In genomic region chr1:240192851-240193250, GRCh38 we compare ENCODE assay signal across 17 cellular contexts.
DNase-seq lines count a peak whose midpoint lies in the region; ATAC-seq and TF ChIP-seq lines count a peak whose summit lies in the region.
"Had no signal": no experiment of that assay in that cellular context is flagged by ENCODE, and none has a peak within 500 bp of the region (broad histone marks: within the 10 kb centered on the region; RNA-seq: fewer than 3 reads in every experiment).

No MANE protein-coding gene starts in this region.

- H3K4me2 ChIP-seq in IMR-90 (ENCODE audit: low read depth, low read length), result no peak overlapping the region
- H3K4me2 ChIP-seq: A549 had no signal

- 0 out of 2 replicates have a peak overlapping the region, but pooled peaks have one; percentile 3 for H3K14ac ChIP-seq in IMR-90 (replicated peaks; ENCODE audit: low read depth, low read length)

- BruUV-seq in IMR-90 (replicated peaks; lab: Mats Ljungman, UMichigan), result no TSS peak

- in situ Hi-C loops in IMR-90 (cut with MboI; ENCODE audit: low sequenced_read_pairs), result loop anchor here (10.0 to 25.0 kb wide), 2 partner anchors 402 to 1319 kb away; partner anchors contain the start of gene FH

- no peak overlapping the region for H3K4me3 ChIP-seq in IMR-90 (ENCODE audit: insufficient read depth, low read depth, low read length)
- no peak overlapping the region for H3K4me3 ChIP-seq in rectal smooth muscle tissue (ENCODE audit: low read length)
- H3K4me3 ChIP-seq in WERI-Rb-1 (ENCODE audit: low read depth, low read length), result no peak overlapping the region
- H3K4me3 ChIP-seq: A549 had no signal

- no peaks in the 10 kb centered on the region for H3K9me3 ChIP-seq in IMR-90 (ENCODE audit: control insufficient read depth, insufficient read depth, low read length)
- no peaks in the 10 kb centered on the region for H3K9me3 ChIP-seq in WERI-Rb-1 (ENCODE audit: severe bottlenecking)
- H3K9me3 ChIP-seq: A549, BE2C had no signal

- CTCF ChIA-PET in IMR-90 (lab: Yijun Ruan, JAX), result interaction anchor here (0.6 to 1.0 kb wide), 4 partner anchors 64 to 500 kb away, joined by 3 read pairs; no protein-coding TSS in a partner anchor

- intact Hi-C loops in IMR-90 (cut with micrococcal nuclease), result loop anchor here (2.0 to 5.0 kb wide), 4 partner anchors 119 to 479 kb away; no protein-coding TSS in a partner anchor

- H2BK120ac ChIP-seq in IMR-90 (ENCODE audit: low read depth, low read length), result 0 out of 2 replicates have a peak overlapping the region, but pooled peaks have one; percentile 11

- no CpG with 5 or more reads among the region's 2 CpGs for WGBS in IMR-90 (ENCODE audit: extremely low coverage in 2 of 2, insufficient read length in 1 of 2), 2 experiments

- H2AFZ ChIP-seq in IMR-90 (replicated peaks; ENCODE audit: low read length, poor library complexity), result no peak overlapping the region

- H3K4me1 ChIP-seq in IMR-90 (ENCODE audit: control insufficient read depth, insufficient read depth, low read length) (no peaks in the 10 kb centered on the region), rectal smooth muscle tissue (ENCODE audit: control insufficient read depth, insufficient read depth, low read length) (peaks cover 15% of the 10 kb centered on the region)
- H3K4me1 ChIP-seq: BE2C had no signal

- TF ChIP-seq CTCF in IMR-90 (conservative IDR thresholded peaks at IDR 0.05; ENCODE audit: low read depth, low read length) (no peak), WERI-Rb-1 (IDR thresholded peaks at IDR 0.05; ENCODE audit: low read depth, low read length) (no peak)

- POLR2A ChIA-PET in IMR-90 (lab: Charles Lee; ENCODE audit: unreplicated experiment), result no interaction called here

- H3K56ac ChIP-seq in IMR-90 (ENCODE audit: extremely low read depth, insufficient read depth, low read length), result no peak overlapping the region

- no peak overlapping the region for H3K18ac ChIP-seq in IMR-90 (ENCODE audit: low read depth, low read length)

- H4K8ac ChIP-seq in IMR-90 (ENCODE audit: low read depth in 2 of 2, low read length in 2 of 2), result no peak overlapping the region

- no peak overlapping the region for H3K23ac ChIP-seq in IMR-90 (ENCODE audit: low read depth, low read length)

- no peak overlapping the region for H2AK5ac ChIP-seq in IMR-90 (ENCODE audit: low read depth, low read length)

- no peak overlapping the region for H2AK9ac ChIP-seq in IMR-90 (replicated peaks; ENCODE audit: low read depth, low read length, poor library complexity)

- dilution Hi-C loops in IMR-90 (cut with HindIII; ENCODE audit: low sequenced_read_pairs, unreplicated experiment), result loop anchor here (25.0 kb wide), 1 partner anchor 156 kb away; no protein-coding TSS in a partner anchor

- H3K27me3 ChIP-seq in IMR-90 (ENCODE audit: control insufficient read depth, insufficient read depth, low read length) (no peaks in the 10 kb centered on the region), rectal smooth muscle tissue (ENCODE audit: control insufficient read depth, insufficient read depth, low read length) (no peaks in the 10 kb centered on the region), WERI-Rb-1 (ENCODE audit: insufficient read depth, low read depth, severe bottlenecking) (no peaks in the 10 kb centered on the region)
- H3K27me3 ChIP-seq: BE2C had no signal

- H3K9me1 ChIP-seq in IMR-90 (ENCODE audit: insufficient read depth, low read length), result no peaks in the 10 kb centered on the region

- H2BK20ac ChIP-seq in IMR-90 (ENCODE audit: low read depth, low read length), result 0 out of 2 replicates have a peak overlapping the region, but pooled peaks have one; percentile 8

- H3K79me1 ChIP-seq in IMR-90 (ENCODE audit: low read depth in 1 of 2, low read length in 2 of 2), result peaks cover 28 to 29% of the 10 kb centered on the region in 2 experiments

- no peak overlapping the region for H2BK5ac ChIP-seq in IMR-90 (ENCODE audit: low read depth, low read length, poor library complexity, severe bottlenecking)

- no peak for TF ChIP-seq RAD21 in IMR-90 (IDR thresholded peaks at IDR 0.05; ENCODE audit: low read length)

- no peak overlapping the region for H4K91ac ChIP-seq in IMR-90 (ENCODE audit: insufficient read depth, low read depth, low read length)

- no peak for TF ChIP-seq POLR2A in IMR-90 (IDR thresholded peaks at IDR 0.05; ENCODE audit: low read depth, low read length)

- DNase-seq in AG08395 (ENCODE audit: low spot score), result peak; percentile 16
- DNase-seq in IMR-90, result no peak
- DNase-seq in fibroblast of gingiva (ENCODE audit: low read depth), result peak; percentile 64
- DNase-seq in WERI-Rb-1, result no peak
- no peak for DNase-seq in cortex of kidney (lab: John Stamatoyannopoulos, UW)
- DNase-seq: BE2C; C1 segment of cervical spinal cord; CD4-positive, CD25-positive, alpha-beta regulatory T cell; CD8-positive, alpha-beta memory T cell; COR-L47; GOT3; H9 had no signal

- no peak overlapping the region for H4K5ac ChIP-seq in IMR-90 (ENCODE audit: low read depth, low read length)

- H3K27ac ChIP-seq in IMR-90 (ENCODE audit: insufficient read depth, low read length) (no peak overlapping the region), rectal smooth muscle tissue (ENCODE audit: low read depth, low read length) (peak overlapping the region; percentile 67), WERI-Rb-1 (no peak overlapping the region)
- H3K27ac ChIP-seq: 22Rv1 had no signal

- no peak overlapping the region for H3K9ac ChIP-seq in IMR-90 (ENCODE audit: low read depth, low read length)
- H3K9ac ChIP-seq in rectal smooth muscle tissue (ENCODE audit: low read length), result no peak overlapping the region

- ATAC-seq in IMR-90 (ENCODE audit: low read depth) (no peak), HG03135 (IDR thresholded peaks at IDR 0.05; ENCODE audit: unreplicated experiment) (no peak), GM21381 (IDR thresholded peaks at IDR 0.05; ENCODE audit: unreplicated experiment) (no peak)
- ATAC-seq: A549 had no signal

- no peak overlapping the region for H3K4ac ChIP-seq in IMR-90 (ENCODE audit: low read depth, low read length)

- no peak overlapping the region for H2BK15ac ChIP-seq in IMR-90 (ENCODE audit: low read depth, low read length)

- H3K36me3 ChIP-seq in IMR-90 (ENCODE audit: control insufficient read depth, insufficient read depth, low read length), result no peaks in the 10 kb centered on the region; the same call in 1 of the 2 replicates
- H3K36me3 ChIP-seq in rectal smooth muscle tissue (ENCODE audit: control insufficient read depth, insufficient read depth, low read length), result no peaks in the 10 kb centered on the region
- H3K36me3 ChIP-seq in WERI-Rb-1, result peaks cover 75% of the 10 kb centered on the region
- H3K36me3 ChIP-seq: BE2C had no signal

- H4K20me1 ChIP-seq in IMR-90 (ENCODE audit: insufficient read depth, low read length), result no peaks in the 10 kb centered on the region

TF ChIP-seq in IMR-90, 13 proteins besides CTCF, POLR2A, EP300 and RAD21:
- no peak for TF ChIP-seq MAFK (IDR thresholded peaks at IDR 0.05; ENCODE audit: low read depth, low read length)
- TF ChIP-seq MAZ (IDR thresholded peaks at IDR 0.05; ENCODE audit: borderline replicate concordance, low read depth, low read length), result no peak
- no peak for TF ChIP-seq USF2 (IDR thresholded peaks at IDR 0.05; ENCODE audit: low read depth, low read length)
- no peak for TF ChIP-seq MXI1 (IDR thresholded peaks at IDR 0.05; ENCODE audit: borderline replicate concordance, low read depth, low read length)
- TF ChIP-seq NFE2L2 (IDR thresholded peaks at IDR 0.05; ENCODE audit: low read depth, low read length), result no peak
- TF ChIP-seq CHD1 (IDR thresholded peaks at IDR 0.05; ENCODE audit: low read depth, low read length), result no peak
- no peak for TF ChIP-seq FOS (IDR thresholded peaks at IDR 0.05; ENCODE audit: low read depth, low read length)
- TF ChIP-seq RCOR1 (IDR thresholded peaks at IDR 0.05; ENCODE audit: insufficient replicate concordance, low read length), result no peak
- TF ChIP-seq RFX5 (IDR thresholded peaks at IDR 0.05; ENCODE audit: low read depth, low read length), result no peak
- no peak for TF ChIP-seq ELK1 (IDR thresholded peaks at IDR 0.05; ENCODE audit: borderline replicate concordance, low read depth, low read length)
- TF ChIP-seq CEBPB (IDR thresholded peaks at IDR 0.05; ENCODE audit: low read depth, low read length), result no peak
- no peak for TF ChIP-seq SMC3 (IDR thresholded peaks at IDR 0.05; ENCODE audit: low read depth, low read length)
- TF ChIP-seq BHLHE40 (IDR thresholded peaks at IDR 0.05; ENCODE audit: low read depth, low read length), result no peak

Comparison
In these comparisons a context has a peak if more than half of its experiments do, and no peak if none do; other contexts are left out.
1. DNase-seq: peak in AG08395 (single experiment) and fibroblast of gingiva (single experiment); none in IMR-90 (single experiment), WERI-Rb-1 (single experiment) and cortex of kidney (single experiment).